9 cellular contexts compared by ENCODE assay signal in genomic region chr3:183265713-183266417, GRCh38. TPM values are rescaled to one million over a fixed set of nuclear protein-coding genes. Genes with fewer than 3 reads are reported as not detected.
DNase-seq lines count a peak whose midpoint lies in the region; ATAC-seq and TF ChIP-seq lines count a peak whose summit lies in the region.
"Had no signal": no experiment of that assay in that cellular context is flagged by ENCODE, and none has a peak within 500 bp of the region (broad histone marks: within the 10 kb centered on the region; RNA-seq: fewer than 3 reads in every experiment).

No MANE protein-coding gene starts in this region.

- H3K36me3 ChIP-seq in heart right ventricle = peaks cover 0 to 16% (median 0%) of the 10 kb centered on the region in 9 donors
- peaks cover 0 to 16% of the 10 kb centered on the region in 2 donors for H3K36me3 ChIP-seq in left lung
- no peaks in the 10 kb centered on the region for H3K36me3 ChIP-seq in thyroid gland
- H3K36me3 ChIP-seq in testis (ENCODE audit: low read depth, missing control alignments) = no peaks in the 10 kb centered on the region

- H3K27me3 ChIP-seq in heart right ventricle (no peaks in the 10 kb centered on the region), left lung (no peaks in the 10 kb centered on the region), thyroid gland (no peaks in the 10 kb centered on the region), testis (no peaks in the 10 kb centered on the region)

- peaks cover 6% of the 10 kb centered on the region for H3K4me1 Mint-ChIP-seq in activated naive CD4-positive, alpha-beta T cell treated with anti-CD3 and anti-CD28 coated beads for 36 hours (ENCODE audit: low read depth)
- H3K4me1 Mint-ChIP-seq in effector memory CD8-positive, alpha-beta T cell (ENCODE audit: low read depth in 2 of 2) = no peaks in the 10 kb centered on the region

- no peaks in the 10 kb centered on the region for H3K9me3 Mint-ChIP-seq in activated naive CD4-positive, alpha-beta T cell treated with anti-CD3 and anti-CD28 coated beads for 36 hours
- no peaks in the 10 kb centered on the region for H3K9me3 Mint-ChIP-seq in effector memory CD8-positive, alpha-beta T cell
- H3K9me3 Mint-ChIP-seq: activated B cell treated with CpG ODN at 0.5 μM for 24 hours had no signal

- H3K27ac Mint-ChIP-seq in activated naive CD4-positive, alpha-beta T cell treated with anti-CD3 and anti-CD28 coated beads for 36 hours = no peak overlapping the region
- no peak overlapping the region for H3K27ac Mint-ChIP-seq in effector memory CD8-positive, alpha-beta T cell
- H3K27ac Mint-ChIP-seq: activated B cell treated with CpG ODN at 0.5 μM for 24 hours had no signal

- H3K27ac ChIP-seq in heart right ventricle (peak overlapping the region in 7 of 10 donors; percentile 41 to 75 (median 54)), left lung (peak overlapping the region; percentile 21 to 55), thyroid gland (peak overlapping the region; percentile 7 to 49 (median 48)), testis (peak overlapping the region in 1 of 2 donors; percentile 53)

- H3K4me3 ChIP-seq in heart right ventricle = peak overlapping the region in 5 of 10 donors; percentile 8 to 36 (median 31)
- H3K4me3 ChIP-seq in left lung = no peak overlapping the region
- H3K4me3 ChIP-seq in thyroid gland (replicated peaks in 1 of 3) = no peak overlapping the region
- no peak overlapping the region for H3K4me3 ChIP-seq in testis

- DNase-seq in heart right ventricle (no peak), left ventricle myocardium superior (no peak), left lung (no peak), thyroid gland (no peak), testis (no peak)
- peak; percentile 80 for DNase-seq in activated naive CD4-positive, alpha-beta T cell treated with anti-CD3 and anti-CD28 coated beads for 36 hours
- DNase-seq in effector memory CD8-positive, alpha-beta T cell = no peak
- DNase-seq: activated B cell treated with CpG ODN at 0.5 μM for 24 hours had no signal

- 63% methylated on average over 5 of the region's 5 CpGs for WGBS in heart right ventricle, 2 donors
- 82 to 83% methylated on average over 5 of the region's 5 CpGs for WGBS in thyroid gland, 2 donors
- 62 to 63% methylated on average over 5 of the region's 5 CpGs for WGBS in testis, 2 donors

- peaks cover 23% of the 10 kb centered on the region for H3K36me3 Mint-ChIP-seq in activated naive CD4-positive, alpha-beta T cell treated with anti-CD3 and anti-CD28 coated beads for 36 hours (ENCODE audit: low read depth)
- H3K36me3 Mint-ChIP-seq in effector memory CD8-positive, alpha-beta T cell (ENCODE audit: insufficient read depth) = no peaks in the 10 kb centered on the region

- H3K4me1 ChIP-seq in heart right ventricle (peaks cover 0 to 51% (median 20%) of the 10 kb centered on the region in 9 donors), left lung (peaks cover 17 to 76% of the 10 kb centered on the region in 2 donors), thyroid gland (peaks cover 22 to 41% of the 10 kb centered on the region in 2 donors), testis (peaks cover 13% of the 10 kb centered on the region)

- no peak for TF ChIP-seq POLR2A in thyroid gland (IDR thresholded peaks at IDR 0.05)
- TF ChIP-seq POLR2A in testis (IDR thresholded peaks at IDR 0.05) = no peak

- peak in 2 of 8 donors; percentile 43 to 47 for ATAC-seq in heart right ventricle
- ATAC-seq in left ventricle myocardium superior = no peak
- peak; percentile 36 for ATAC-seq in left lung
- no peak for ATAC-seq in effector memory CD8-positive, alpha-beta T cell (replicated peaks)
- ATAC-seq in HG02973 (IDR thresholded peaks at IDR 0.05; ENCODE audit: unreplicated experiment) = no peak

- no peak for TF ChIP-seq CTCF in heart right ventricle (IDR thresholded peaks at IDR 0.05)
- no peak for TF ChIP-seq CTCF in left lung (IDR thresholded peaks at IDR 0.05)
- TF ChIP-seq CTCF in thyroid gland (IDR thresholded peaks at IDR 0.05) = no peak
- TF ChIP-seq CTCF in testis (IDR thresholded peaks at IDR 0.05) = no peak

- H3K4me3 Mint-ChIP-seq in activated naive CD4-positive, alpha-beta T cell treated with anti-CD3 and anti-CD28 coated beads for 36 hours = no peak overlapping the region
- no peak overlapping the region for H3K4me3 Mint-ChIP-seq in effector memory CD8-positive, alpha-beta T cell
- H3K4me3 Mint-ChIP-seq: activated B cell treated with CpG ODN at 0.5 μM for 24 hours had no signal

- H3K27me3 Mint-ChIP-seq in activated naive CD4-positive, alpha-beta T cell treated with anti-CD3 and anti-CD28 coated beads for 36 hours (ENCODE audit: low read depth) = no peaks in the 10 kb centered on the region
- H3K27me3 Mint-ChIP-seq in effector memory CD8-positive, alpha-beta T cell = no peaks in the 10 kb centered on the region

- H3K9me3 ChIP-seq in heart right ventricle (no peaks in the 10 kb centered on the region), left lung (no peaks in the 10 kb centered on the region), thyroid gland (no peaks in the 10 kb centered on the region), testis (no peaks in the 10 kb centered on the region)

- intact Hi-C loops in heart right ventricle (cut with DNase I) = loop anchor here in 1 of 10 donors (1.0 kb wide), 1 partner anchor 10 kb away; no protein-coding TSS in a partner anchor
- intact Hi-C loops in left ventricle myocardium superior (cut with micrococcal nuclease) = no loop called here
- intact Hi-C loops in activated naive CD4-positive, alpha-beta T cell treated with anti-CD3 and anti-CD28 coated beads for 36 hours (cut with micrococcal nuclease) = loop anchor here (1.0 to 10.0 kb wide), 12 partner anchors 13 to 469 kb away; partner anchors contain the start of genes B3GNT5, KLHL24 and KLHL6
- intact Hi-C loops in left lung (cut with DNase I) = no loop called here
- intact Hi-C loops in thyroid gland (cut with DNase I) = no loop called here
- intact Hi-C loops in testis (cut with DNase I; ENCODE audit: low total_unique reads) = no loop called here

- CTCF ChIA-PET in activated naive CD4-positive, alpha-beta T cell treated with anti-CD3 and anti-CD28 coated beads for 36 hours (lab: Charles Lee) = interaction anchor here (0.7 to 1.8 kb wide), 10 partner anchors 10 to 143 kb away, joined by 3 to 10 read pairs (median 4); partner anchors contain the start of gene B3GNT5

RNA-seq across cellular contexts. Expression of gene B3GNT5, which starts 12.8 kb away (rescaled TPM):
- total RNA-seq in heart right ventricle (1 to 10 TPM; 2.0 to 9.0 (median 5.8) TPM), left ventricle myocardium superior (2.1 TPM), left lung (10 to 100 TPM; 21.7 to 45.2 TPM), thyroid gland (10 to 100 TPM in 1 of 4 donors, 1 to 10 TPM in 3; 5.2 to 10.6 (median 7.1) TPM), testis (1 to 10 TPM; 5.9 to 6.3 TPM)
- polyA plus RNA-seq in heart right ventricle (1 to 10 TPM; 1.7 to 2.2 TPM), testis (ENCODE audit: insufficient read depth, low read depth, low replicate concordance) (18.3 TPM)
- total RNA-seq in activated naive CD4-positive, alpha-beta T cell treated with anti-CD3 and anti-CD28 coated beads for 36 hours = 10 to 100 TPM; 15.0 to 18.8 TPM
